Comparison of ENCODE assay signal across 1 cellular context in the genomic region with DNA sequence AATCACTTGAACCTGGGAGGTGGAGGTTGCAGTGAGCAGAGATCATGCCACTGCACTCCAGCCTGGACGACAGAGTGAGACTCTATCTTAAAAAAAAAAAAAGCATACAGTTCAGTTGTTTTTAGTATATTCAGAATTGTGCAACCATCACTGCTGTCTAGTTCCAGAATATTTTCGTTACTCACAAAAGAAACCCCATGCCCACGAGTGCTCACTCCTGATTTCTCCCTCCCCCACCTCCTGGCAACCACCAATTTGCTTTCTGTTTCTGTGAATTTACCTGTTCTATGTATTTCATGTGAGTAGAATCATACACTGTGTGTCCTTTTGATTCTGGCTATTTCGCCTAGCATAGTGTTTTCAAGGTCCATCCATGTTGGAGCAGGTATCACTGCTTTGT.
TF ChIP-seq lines count a peak whose summit lies in the region.

No MANE protein-coding gene starts in this region.

TF ChIP-seq in GM23338, 12 proteins besides CTCF, POLR2A, EP300 and RAD21:
- TF ChIP-seq, protein P1, sequence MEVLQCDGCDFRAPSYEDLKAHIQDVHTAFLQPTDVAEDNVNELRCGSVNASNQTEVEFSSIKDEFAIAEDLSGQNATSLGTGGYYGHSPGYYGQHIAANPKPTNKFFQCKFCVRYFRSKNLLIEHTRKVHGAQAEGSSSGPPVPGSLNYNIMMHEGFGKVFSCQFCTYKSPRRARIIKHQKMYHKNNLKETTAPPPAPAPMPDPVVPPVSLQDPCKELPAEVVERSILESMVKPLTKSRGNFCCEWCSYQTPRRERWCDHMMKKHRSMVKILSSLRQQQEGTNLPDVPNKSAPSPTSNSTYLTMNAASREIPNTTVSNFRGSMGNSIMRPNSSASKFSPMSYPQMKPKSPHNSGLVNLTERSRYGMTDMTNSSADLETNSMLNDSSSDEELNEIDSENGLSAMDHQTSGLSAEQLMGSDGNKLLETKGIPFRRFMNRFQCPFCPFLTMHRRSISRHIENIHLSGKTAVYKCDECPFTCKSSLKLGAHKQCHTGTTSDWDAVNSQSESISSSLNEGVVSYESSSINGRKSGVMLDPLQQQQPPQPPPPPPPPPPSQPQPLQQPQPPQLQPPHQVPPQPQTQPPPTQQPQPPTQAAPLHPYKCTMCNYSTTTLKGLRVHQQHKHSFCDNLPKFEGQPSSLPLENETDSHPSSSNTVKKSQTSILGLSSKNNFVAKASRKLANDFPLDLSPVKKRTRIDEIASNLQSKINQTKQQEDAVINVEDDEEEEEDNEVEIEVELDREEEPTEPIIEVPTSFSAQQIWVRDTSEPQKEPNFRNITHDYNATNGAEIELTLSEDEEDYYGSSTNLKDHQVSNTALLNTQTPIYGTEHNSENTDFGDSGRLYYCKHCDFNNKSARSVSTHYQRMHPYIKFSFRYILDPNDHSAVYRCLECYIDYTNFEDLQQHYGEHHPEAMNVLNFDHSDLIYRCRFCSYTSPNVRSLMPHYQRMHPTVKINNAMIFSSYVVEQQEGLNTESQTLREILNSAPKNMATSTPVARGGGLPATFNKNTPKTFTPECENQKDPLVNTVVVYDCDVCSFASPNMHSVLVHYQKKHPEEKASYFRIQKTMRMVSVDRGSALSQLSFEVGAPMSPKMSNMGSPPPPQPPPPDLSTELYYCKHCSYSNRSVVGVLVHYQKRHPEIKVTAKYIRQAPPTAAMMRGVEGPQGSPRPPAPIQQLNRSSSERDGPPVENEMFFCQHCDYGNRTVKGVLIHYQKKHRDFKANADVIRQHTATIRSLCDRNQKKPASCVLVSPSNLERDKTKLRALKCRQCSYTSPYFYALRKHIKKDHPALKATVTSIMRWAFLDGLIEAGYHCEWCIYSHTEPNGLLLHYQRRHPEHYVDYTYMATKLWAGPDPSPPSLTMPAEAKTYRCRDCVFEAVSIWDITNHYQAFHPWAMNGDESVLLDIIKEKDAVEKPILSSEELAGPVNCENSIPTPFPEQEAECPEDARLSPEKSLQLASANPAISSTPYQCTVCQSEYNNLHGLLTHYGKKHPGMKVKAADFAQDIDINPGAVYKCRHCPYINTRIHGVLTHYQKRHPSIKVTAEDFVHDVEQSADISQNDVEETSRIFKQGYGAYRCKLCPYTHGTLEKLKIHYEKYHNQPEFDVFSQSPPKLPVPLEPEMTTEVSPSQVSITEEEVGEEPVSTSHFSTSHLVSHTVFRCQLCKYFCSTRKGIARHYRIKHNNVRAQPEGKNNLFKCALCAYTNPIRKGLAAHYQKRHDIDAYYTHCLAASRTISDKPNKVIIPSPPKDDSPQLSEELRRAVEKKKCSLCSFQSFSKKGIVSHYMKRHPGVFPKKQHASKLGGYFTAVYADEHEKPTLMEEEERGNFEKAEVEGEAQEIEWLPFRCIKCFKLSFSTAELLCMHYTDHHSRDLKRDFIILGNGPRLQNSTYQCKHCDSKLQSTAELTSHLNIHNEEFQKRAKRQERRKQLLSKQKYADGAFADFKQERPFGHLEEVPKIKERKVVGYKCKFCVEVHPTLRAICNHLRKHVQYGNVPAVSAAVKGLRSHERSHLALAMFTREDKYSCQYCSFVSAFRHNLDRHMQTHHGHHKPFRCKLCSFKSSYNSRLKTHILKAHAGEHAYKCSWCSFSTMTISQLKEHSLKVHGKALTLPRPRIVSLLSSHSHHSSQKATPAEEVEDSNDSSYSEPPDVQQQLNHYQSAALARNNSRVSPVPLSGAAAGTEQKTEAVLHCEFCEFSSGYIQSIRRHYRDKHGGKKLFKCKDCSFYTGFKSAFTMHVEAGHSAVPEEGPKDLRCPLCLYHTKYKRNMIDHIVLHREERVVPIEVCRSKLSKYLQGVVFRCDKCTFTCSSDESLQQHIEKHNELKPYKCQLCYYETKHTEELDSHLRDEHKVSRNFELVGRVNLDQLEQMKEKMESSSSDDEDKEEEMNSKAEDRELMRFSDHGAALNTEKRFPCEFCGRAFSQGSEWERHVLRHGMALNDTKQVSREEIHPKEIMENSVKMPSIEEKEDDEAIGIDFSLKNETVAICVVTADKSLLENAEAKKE (CRISPR knock-in tag; IDR thresholded peaks at IDR 0.05) = no peak
- no peak for TF ChIP-seq EZH2phosphoT487 (IDR thresholded peaks at IDR 0.05; ENCODE audit: unreplicated experiment)
- no peak for TF ChIP-seq JUNB (IDR thresholded peaks at IDR 0.05; ENCODE audit: unreplicated experiment)
- TF ChIP-seq STAT1 (IDR thresholded peaks at IDR 0.05; ENCODE audit: unreplicated experiment) = no peak
- TF ChIP-seq CREB1 (CRISPR knock-in tag; IDR thresholded peaks at IDR 0.05; ENCODE audit: low read depth) = no peak
- TF ChIP-seq EZH2 (IDR thresholded peaks at IDR 0.05; ENCODE audit: low read depth, unreplicated experiment) = no peak
- TF ChIP-seq, protein P2, sequence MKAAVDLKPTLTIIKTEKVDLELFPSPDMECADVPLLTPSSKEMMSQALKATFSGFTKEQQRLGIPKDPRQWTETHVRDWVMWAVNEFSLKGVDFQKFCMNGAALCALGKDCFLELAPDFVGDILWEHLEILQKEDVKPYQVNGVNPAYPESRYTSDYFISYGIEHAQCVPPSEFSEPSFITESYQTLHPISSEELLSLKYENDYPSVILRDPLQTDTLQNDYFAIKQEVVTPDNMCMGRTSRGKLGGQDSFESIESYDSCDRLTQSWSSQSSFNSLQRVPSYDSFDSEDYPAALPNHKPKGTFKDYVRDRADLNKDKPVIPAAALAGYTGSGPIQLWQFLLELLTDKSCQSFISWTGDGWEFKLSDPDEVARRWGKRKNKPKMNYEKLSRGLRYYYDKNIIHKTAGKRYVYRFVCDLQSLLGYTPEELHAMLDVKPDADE (IDR thresholded peaks at IDR 0.05) = no peak
- TF ChIP-seq NANOG (IDR thresholded peaks at IDR 0.05; ENCODE audit: borderline replicate concordance) = no peak
- TF ChIP-seq, protein P3, sequence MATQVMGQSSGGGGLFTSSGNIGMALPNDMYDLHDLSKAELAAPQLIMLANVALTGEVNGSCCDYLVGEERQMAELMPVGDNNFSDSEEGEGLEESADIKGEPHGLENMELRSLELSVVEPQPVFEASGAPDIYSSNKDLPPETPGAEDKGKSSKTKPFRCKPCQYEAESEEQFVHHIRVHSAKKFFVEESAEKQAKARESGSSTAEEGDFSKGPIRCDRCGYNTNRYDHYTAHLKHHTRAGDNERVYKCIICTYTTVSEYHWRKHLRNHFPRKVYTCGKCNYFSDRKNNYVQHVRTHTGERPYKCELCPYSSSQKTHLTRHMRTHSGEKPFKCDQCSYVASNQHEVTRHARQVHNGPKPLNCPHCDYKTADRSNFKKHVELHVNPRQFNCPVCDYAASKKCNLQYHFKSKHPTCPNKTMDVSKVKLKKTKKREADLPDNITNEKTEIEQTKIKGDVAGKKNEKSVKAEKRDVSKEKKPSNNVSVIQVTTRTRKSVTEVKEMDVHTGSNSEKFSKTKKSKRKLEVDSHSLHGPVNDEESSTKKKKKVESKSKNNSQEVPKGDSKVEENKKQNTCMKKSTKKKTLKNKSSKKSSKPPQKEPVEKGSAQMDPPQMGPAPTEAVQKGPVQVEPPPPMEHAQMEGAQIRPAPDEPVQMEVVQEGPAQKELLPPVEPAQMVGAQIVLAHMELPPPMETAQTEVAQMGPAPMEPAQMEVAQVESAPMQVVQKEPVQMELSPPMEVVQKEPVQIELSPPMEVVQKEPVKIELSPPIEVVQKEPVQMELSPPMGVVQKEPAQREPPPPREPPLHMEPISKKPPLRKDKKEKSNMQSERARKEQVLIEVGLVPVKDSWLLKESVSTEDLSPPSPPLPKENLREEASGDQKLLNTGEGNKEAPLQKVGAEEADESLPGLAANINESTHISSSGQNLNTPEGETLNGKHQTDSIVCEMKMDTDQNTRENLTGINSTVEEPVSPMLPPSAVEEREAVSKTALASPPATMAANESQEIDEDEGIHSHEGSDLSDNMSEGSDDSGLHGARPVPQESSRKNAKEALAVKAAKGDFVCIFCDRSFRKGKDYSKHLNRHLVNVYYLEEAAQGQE (IDR thresholded peaks at IDR 0.05; ENCODE audit: unreplicated experiment) = no peak
- no peak for TF ChIP-seq ZNF114 (CRISPR knock-in tag; IDR thresholded peaks at IDR 0.05)
